In the genomic region with DNA sequence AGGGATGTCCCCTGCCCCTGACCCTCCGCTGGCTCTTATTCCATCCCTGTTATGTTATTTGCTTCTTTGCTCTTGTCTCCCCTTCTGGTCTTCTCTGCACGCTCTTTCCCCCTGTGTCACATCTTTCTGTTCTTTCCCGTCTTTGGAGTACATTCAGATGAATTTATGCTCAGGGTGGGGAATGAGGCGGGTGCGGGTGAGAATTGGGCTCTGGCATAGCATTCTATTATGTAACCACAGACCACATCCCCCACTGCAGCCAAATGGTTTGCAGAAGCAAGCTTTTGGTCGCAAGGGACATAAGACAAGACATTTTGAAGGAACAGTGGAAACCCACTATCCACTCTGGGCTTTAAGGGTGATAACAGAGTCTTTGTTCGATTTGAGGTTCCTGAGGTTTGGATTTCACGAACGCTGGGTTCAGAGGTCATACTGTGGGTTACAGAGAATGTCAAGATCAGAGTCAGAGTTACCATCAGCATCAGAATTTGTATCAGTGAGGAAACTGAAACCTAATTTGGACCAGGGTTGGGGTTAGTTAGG, we compare ENCODE assay signal across 1 cellular context.
TF ChIP-seq lines count a peak whose summit lies in the region.

No MANE protein-coding gene starts in this region.

TF ChIP-seq in K562, 482 proteins besides CTCF, POLR2A, EP300 and RAD21:
- TF ChIP-seq NR2C1 (IDR thresholded peaks at IDR 0.05) (peak; percentile 22; the same call in 1 of the 2 replicates), NR2C1 (tag; IDR thresholded peaks at IDR 0.05) (peak; percentile 15; the same call in 1 of the 2 replicates), TCFL5 (CRISPR knock-in tag; conservative IDR thresholded peaks at IDR 0.05) (no peak)
